Comparison of ENCODE assay signal across 8 cellular contexts in genomic region chr7:117385340-117386124, GRCh38. TPM values are rescaled to one million over a fixed set of nuclear protein-coding genes. Genes with fewer than 3 reads are reported as not detected.
A peak's percentile ranks its signal among the peaks of the same experiment; 100 is the strongest.
DNase-seq lines count a peak whose midpoint lies in the region; ATAC-seq and TF ChIP-seq lines count a peak whose summit lies in the region.

No MANE protein-coding gene starts in this region.

- H3K9me2 ChIP-seq in OCI-LY1 (ENCODE audit: low read depth, low read length): no peaks in the 10 kb centered on the region

- no peak overlapping the region for H3K18ac ChIP-seq in neuronal stem cell (ENCODE audit: low read length)

- no peaks in the 10 kb centered on the region for H3K27me3 ChIP-seq in OCI-LY1 (ENCODE audit: insufficient read depth, low read length)
- no peaks in the 10 kb centered on the region for H3K27me3 ChIP-seq in neuronal stem cell (ENCODE audit: control insufficient read depth in 3 of 3, insufficient read depth in 3 of 3, low read depth in 1 of 3, low read length in 3 of 3)

- no peak overlapping the region for H2BK12ac ChIP-seq in neuronal stem cell (ENCODE audit: low read length)

- TF ChIP-seq CTCF in OCI-LY1 (IDR thresholded peaks at IDR 0.05; ENCODE audit: low read length) (peak; percentile 75), fibroblast of the aortic adventitia (IDR thresholded peaks at IDR 0.05; ENCODE audit: insufficient read depth, low read length) (peak; percentile 50)

- H2BK120ac ChIP-seq in neuronal stem cell (ENCODE audit: low read depth, low read length): no peak overlapping the region

- WGBS in neuronal stem cell (ENCODE audit: extremely low coverage in 2 of 2, insufficient read length in 2 of 2, insufficient replicate concordance in 1 of 2), 2 donors: no CpG with 5 or more reads among the region's 7 CpGs

- no peaks in the 10 kb centered on the region for H3F3A ChIP-seq in OCI-LY1 (ENCODE audit: insufficient read depth, low read length)

- ATAC-seq in HG02642 (IDR thresholded peaks at IDR 0.05; ENCODE audit: poor library complexity, unreplicated experiment) (peak; percentile 55), GM19023 (IDR thresholded peaks at IDR 0.05; ENCODE audit: unreplicated experiment) (no peak)

- no peak overlapping the region for H3K27ac ChIP-seq in OCI-LY1 (ENCODE audit: low read depth, low read length, poor library complexity, severe bottlenecking)
- H3K27ac ChIP-seq in neuronal stem cell (replicated peaks; ENCODE audit: low read length): no peak overlapping the region
- no peak overlapping the region for H3K27ac ChIP-seq in caudate nucleus (ENCODE audit: low read depth, low read length)

- H3K36me3 ChIP-seq in OCI-LY1 (ENCODE audit: insufficient read depth, low read length) (no peaks in the 10 kb centered on the region), neuronal stem cell (replicated peaks in 1 of 2; ENCODE audit: control insufficient read depth in 2 of 2, insufficient read depth in 2 of 2, low read length in 2 of 2) (no peaks in the 10 kb centered on the region)

- no peak overlapping the region for H2BK5ac ChIP-seq in neuronal stem cell (ENCODE audit: low read length)

- H3K23ac ChIP-seq in neuronal stem cell (ENCODE audit: low read depth, low read length, poor library complexity): no peak overlapping the region

- H3K4me3 ChIP-seq in OCI-LY1 (ENCODE audit: low read depth, low read length, poor library complexity, severe bottlenecking) (no peak overlapping the region), fibroblast of the aortic adventitia (ENCODE audit: low read depth, low read length) (no peak overlapping the region), neuronal stem cell (ENCODE audit: low read length in 2 of 2) (no peak overlapping the region)

- no peaks in the 10 kb centered on the region for H3K79me2 ChIP-seq in OCI-LY1 (ENCODE audit: insufficient read depth, low read length)

- H3K4me1 ChIP-seq in OCI-LY1 (ENCODE audit: insufficient read depth, low read length, severe bottlenecking) (no peaks in the 10 kb centered on the region), neuronal stem cell (ENCODE audit: control insufficient read depth in 2 of 2, insufficient read depth in 1 of 2, low read depth in 1 of 2, low read length in 2 of 2) (no peaks in the 10 kb centered on the region)

- H3K4me2 ChIP-seq in OCI-LY1 (ENCODE audit: low read length) (no peak overlapping the region), neuronal stem cell (ENCODE audit: insufficient read depth, low read length, poor library complexity, severe bottlenecking) (no peak overlapping the region)

- no peak overlapping the region for H3K4ac ChIP-seq in neuronal stem cell (ENCODE audit: low read length)

- H3K79me1 ChIP-seq in neuronal stem cell (ENCODE audit: low read depth, low read length): no peaks in the 10 kb centered on the region

- H2AK5ac ChIP-seq in neuronal stem cell (ENCODE audit: low read depth, low read length): no peak overlapping the region

- H3K14ac ChIP-seq in neuronal stem cell (ENCODE audit: low read length): no peak overlapping the region

- no peaks in the 10 kb centered on the region for H4K20me1 ChIP-seq in OCI-LY1 (ENCODE audit: insufficient read depth, low read length)

- H2BK15ac ChIP-seq in neuronal stem cell (ENCODE audit: low read length): no peak overlapping the region

- H2AFZ ChIP-seq in OCI-LY1 (ENCODE audit: low read length) (no peak overlapping the region), neuronal stem cell (ENCODE audit: low read length) (no peak overlapping the region)

- no peaks in the 10 kb centered on the region for H3K9me3 ChIP-seq in OCI-LY1 (ENCODE audit: low read length)
- H3K9me3 ChIP-seq in neuronal stem cell (replicated peaks in 1 of 2; ENCODE audit: control insufficient read depth in 2 of 2, insufficient read depth in 1 of 2, low read depth in 1 of 2, low read length in 2 of 2): no peaks in the 10 kb centered on the region

- H4K8ac ChIP-seq in neuronal stem cell (ENCODE audit: low read depth, low read length): no peak overlapping the region

- H3K9ac ChIP-seq in OCI-LY1 (ENCODE audit: low read length) (no peak overlapping the region), neuronal stem cell (ENCODE audit: low read depth, low read length, poor library complexity) (no peak overlapping the region)

- no peak overlapping the region for H4K91ac ChIP-seq in neuronal stem cell (ENCODE audit: low read depth, low read length, poor library complexity)

- DNase-seq in DMS 273 (lab: John Stamatoyannopoulos, UW; ENCODE audit: unreplicated experiment) (peak; percentile 60), DMS 273 treated with DMSO at 0.1 percent for 48 hours (lab: John Stamatoyannopoulos, UW) (no peak), fibroblast of the aortic adventitia (ENCODE audit: low read depth) (peak; percentile 69), neuronal stem cell (ENCODE audit: low spot score) (no peak), caudate nucleus (lab: John Stamatoyannopoulos, UW) (no peak)

RNA-seq across cellular contexts. Expression of gene ASZ1, which starts 41.8 kb away (rescaled TPM):
- total RNA-seq in fibroblast of the aortic adventitia (ENCODE audit: low replicate concordance): not detected in 2 replicates
- not detected for polyA plus RNA-seq in neuronal stem cell (2013, experiment 1 of 2)
- polyA plus RNA-seq in neuronal stem cell (2013, experiment 2 of 2): not detected

Comparison
In these comparisons a context has a peak if more than half of its experiments do, and no peak if none do; other contexts are left out.
1. DNase-seq: peak in DMS 273 (single experiment) and fibroblast of the aortic adventitia (single experiment); none in DMS 273 treated with DMSO at 0.1 percent for 48 hours (single experiment), neuronal stem cell (single experiment) and caudate nucleus (0 of 61).